ENCODE assay signal across 25 cellular contexts in the genomic region with DNA sequence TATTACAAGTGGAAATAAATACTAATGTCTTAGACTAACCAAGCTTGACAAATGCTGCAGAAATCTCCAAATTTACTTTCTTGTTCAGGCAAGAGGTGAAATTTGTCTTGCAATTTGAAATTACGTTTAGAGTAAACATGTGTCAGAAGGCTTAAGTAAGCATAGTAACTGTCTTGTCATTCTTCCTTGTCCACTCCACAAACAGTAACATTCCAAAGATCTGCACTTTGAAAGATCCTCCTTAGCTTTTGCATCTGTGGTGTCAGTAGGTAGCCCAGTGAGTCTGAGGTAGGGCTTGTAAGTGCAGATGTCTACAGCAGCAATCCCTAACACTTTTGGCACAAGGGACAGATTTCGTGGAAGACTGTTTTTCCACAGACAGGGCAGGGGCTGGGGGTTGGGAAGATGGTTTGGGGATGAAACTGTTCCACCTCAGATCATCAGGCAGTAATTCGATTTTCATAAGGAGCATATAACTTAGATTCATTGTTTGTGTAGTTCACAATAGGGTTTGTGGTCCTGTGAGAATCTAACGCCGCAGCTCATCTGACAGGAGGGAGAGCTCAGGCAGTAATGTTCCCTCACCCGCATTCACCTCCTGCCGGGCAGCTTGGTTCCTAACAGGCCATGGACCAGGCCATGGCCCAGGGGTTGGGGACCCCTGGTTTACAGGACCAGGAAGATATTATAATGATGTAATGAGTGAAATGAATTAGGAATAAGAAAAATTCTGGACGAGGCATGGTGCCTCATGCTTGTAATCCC. TPM values are rescaled to one million over a fixed set of nuclear protein-coding genes. Genes with fewer than 3 reads are reported as not detected.
DNase-seq lines count a peak whose midpoint lies in the region; ATAC-seq, FAIRE-seq and TF ChIP-seq lines count a peak whose summit lies in the region.
"Had no signal": no experiment of that assay in that cellular context is flagged by ENCODE, and none has a peak within 500 bp of the region (broad histone marks: within the 10 kb centered on the region; RNA-seq: fewer than 3 reads in every experiment).

No MANE protein-coding gene starts in this region.

- no TSS peak for BruUV-seq in IMR-90 (replicated peaks; lab: Mats Ljungman, UMichigan)

- ATAC-seq in activated naive CD8-positive, alpha-beta T cell treated with anti-CD3 and anti-CD28 coated beads, Interleukin-2, amount 50 U/mL, for 24 hours = no peak
- ATAC-seq in IMR-90 (ENCODE audit: low read depth) (peak; percentile 47; the same call in 1 of the 2 replicates), HG03039 (IDR thresholded peaks at IDR 0.05; ENCODE audit: unreplicated experiment) (no peak)
- ATAC-seq: HCT116 had no signal

- TF ChIP-seq POLR2A in IMR-90 (IDR thresholded peaks at IDR 0.05; ENCODE audit: low read depth, low read length) = no peak

- H3K4me3 ChIP-seq in IMR-90 (ENCODE audit: insufficient read depth, low read depth, low read length) (no peak overlapping the region), bronchial epithelial cell (ENCODE audit: low read depth, low read length) (no peak overlapping the region)
- H3K4me3 ChIP-seq: thoracic aorta had no signal

- no peaks in the 10 kb centered on the region for H3K27me3 Mint-ChIP-seq in activated naive CD8-positive, alpha-beta T cell
- peaks cover 8% of the 10 kb centered on the region for H3K27me3 Mint-ChIP-seq in activated naive CD8-positive, alpha-beta T cell treated with anti-CD3 and anti-CD28 coated beads, Interleukin-2, amount 50 U/mL, for 24 hours
- H3K27me3 Mint-ChIP-seq in activated CD4-positive, alpha-beta memory T cell treated with anti-CD3 and anti-CD28 coated beads for 36 hours = peaks cover 6% of the 10 kb centered on the region
- H3K27me3 Mint-ChIP-seq: activated CD4-positive, alpha-beta T cell treated with anti-CD3 and anti-CD28 coated beads, Interleukin-2, amount 10 ng/mL, durations not matched to agents 7 days and 5 days; central memory CD8-positive, alpha-beta T cell had no signal

- peak overlapping the region; percentile 42; the same call in 1 of the 2 replicates for H3K18ac ChIP-seq in IMR-90 (ENCODE audit: low read depth, low read length)

- H2AK9ac ChIP-seq in IMR-90 (replicated peaks; ENCODE audit: low read depth, low read length, poor library complexity) = peak overlapping the region; percentile 39

- H3K27me3 ChIP-seq in IMR-90 (ENCODE audit: control insufficient read depth, insufficient read depth, low read length) (no peaks in the 10 kb centered on the region), bronchial epithelial cell (ENCODE audit: control insufficient read depth, insufficient read depth, low read length) (no peaks in the 10 kb centered on the region)

- H3K27ac Mint-ChIP-seq in activated naive CD8-positive, alpha-beta T cell = peak overlapping the region; percentile 11
- H3K27ac Mint-ChIP-seq in activated naive CD8-positive, alpha-beta T cell treated with anti-CD3 and anti-CD28 coated beads, Interleukin-2, amount 50 U/mL, for 24 hours = no peak overlapping the region
- H3K27ac Mint-ChIP-seq in activated CD4-positive, alpha-beta memory T cell treated with anti-CD3 and anti-CD28 coated beads for 36 hours = no peak overlapping the region
- H3K27ac Mint-ChIP-seq: activated CD4-positive, alpha-beta T cell treated with anti-CD3 and anti-CD28 coated beads, Interleukin-2, amount 10 ng/mL, durations not matched to agents 7 days and 5 days; nephron progenitor cell; progenitor cell of endocrine pancreas had no signal

- dilution Hi-C loops in IMR-90 (cut with HindIII; ENCODE audit: low sequenced_read_pairs, unreplicated experiment) = no loop called here

- peak overlapping the region; percentile 21 for H2BK5ac ChIP-seq in IMR-90 (ENCODE audit: low read depth, low read length, poor library complexity, severe bottlenecking)

- H2AK5ac ChIP-seq in IMR-90 (ENCODE audit: low read depth, low read length) = peak overlapping the region; percentile 28; the same call in 1 of the 2 replicates

- H4K20me1 ChIP-seq in IMR-90 (ENCODE audit: insufficient read depth, low read length) = no peaks in the 10 kb centered on the region

- CTCF ChIA-PET in IMR-90 (lab: Yijun Ruan, JAX) = interaction anchor here (0.6 kb wide), 1 partner anchor 99 kb away, joined by 3 read pairs; no protein-coding TSS in a partner anchor
- CTCF ChIA-PET in activated CD4-positive, alpha-beta memory T cell treated with anti-CD3 and anti-CD28 coated beads for 36 hours (lab: Charles Lee) = interaction anchor here (0.8 to 1.2 kb wide), 2 partner anchors 19 to 88 kb away, joined by 3 read pairs; a partner anchor contains a TSS

- peaks cover 10% of the 10 kb centered on the region for H3K4me1 ChIP-seq in IMR-90 (ENCODE audit: control insufficient read depth, insufficient read depth, low read length)

- H2BK120ac ChIP-seq in IMR-90 (ENCODE audit: low read depth, low read length) = peak overlapping the region; percentile 75

- no peak overlapping the region; the same call in 1 of the 2 replicates for H3K27ac ChIP-seq in IMR-90 (ENCODE audit: insufficient read depth, low read length)
- peak overlapping the region; percentile 33 for H3K27ac ChIP-seq in temporal lobe (ENCODE audit: low read depth, low read length)
- H3K27ac ChIP-seq: thoracic aorta had no signal

- H3K79me1 ChIP-seq in IMR-90 (ENCODE audit: low read depth in 1 of 2, low read length in 2 of 2) = no peaks in the 10 kb centered on the region

- peak overlapping the region; percentile 77; the same call in 1 of the 2 replicates for H2BK20ac ChIP-seq in IMR-90 (ENCODE audit: low read depth, low read length)

- H3K36me3 ChIP-seq in IMR-90 (ENCODE audit: control insufficient read depth, insufficient read depth, low read length) (no peaks in the 10 kb centered on the region), bronchial epithelial cell (ENCODE audit: control insufficient read depth, insufficient read depth, low read length) (no peaks in the 10 kb centered on the region)
- H3K36me3 ChIP-seq: thoracic aorta had no signal

- no peak overlapping the region; the same call in 1 of the 2 replicates for H3K56ac ChIP-seq in IMR-90 (ENCODE audit: extremely low read depth, insufficient read depth, low read length)

- FAIRE-seq in bronchial epithelial cell (lab: Jason Lieb, UNC) = no peak
- FAIRE-seq: TTC549 had no signal

- H3K14ac ChIP-seq in IMR-90 (replicated peaks; ENCODE audit: low read depth, low read length) = peak overlapping the region; percentile 46; the same call in 1 of the 2 replicates

- H3K36me3 Mint-ChIP-seq in activated naive CD8-positive, alpha-beta T cell = peaks cover 2% of the 10 kb centered on the region
- H3K36me3 Mint-ChIP-seq in activated naive CD8-positive, alpha-beta T cell treated with anti-CD3 and anti-CD28 coated beads, Interleukin-2, amount 50 U/mL, for 24 hours (ENCODE audit: low read depth) = no peaks in the 10 kb centered on the region
- no peaks in the 10 kb centered on the region for H3K36me3 Mint-ChIP-seq in activated CD4-positive, alpha-beta memory T cell treated with anti-CD3 and anti-CD28 coated beads for 36 hours

- H4K8ac ChIP-seq in IMR-90 (ENCODE audit: low read depth in 2 of 2, low read length in 2 of 2) = peak overlapping the region; percentile 6 to 15; a peak in 1 of 4 replicates

- POLR2A ChIA-PET in IMR-90 (lab: Charles Lee; ENCODE audit: unreplicated experiment) = no interaction called here
- POLR2A ChIA-PET in activated CD4-positive, alpha-beta memory T cell treated with anti-CD3 and anti-CD28 coated beads for 36 hours (lab: Charles Lee) = interaction anchor here (0.6 kb wide), 1 partner anchor 11 kb away, joined by 6 read pairs; no protein-coding TSS in a partner anchor

- H4K91ac ChIP-seq in IMR-90 (ENCODE audit: insufficient read depth, low read depth, low read length) = peak overlapping the region; percentile 84

- WGBS in IMR-90 (ENCODE audit: extremely low coverage in 2 of 2, insufficient read length in 1 of 2), 2 experiments = no CpG with 5 or more reads among the region's 8 CpGs

- DNase-seq in activated naive CD8-positive, alpha-beta T cell treated with anti-CD3 and anti-CD28 coated beads, Interleukin-2, amount 50 U/mL, for 24 hours = no peak
- no peak for DNase-seq in IMR-90
- DNase-seq in bronchial epithelial cell (ENCODE audit: low read depth) = peak; percentile 35
- no peak for DNase-seq in activated CD4-positive, alpha-beta memory T cell treated with anti-CD3 and anti-CD28 coated beads for 36 hours
- no peak for DNase-seq in NCI-H2171 treated with DMSO at 0.1 percent for 48 hours (lab: John Stamatoyannopoulos, UW)
- DNase-seq: 8988T; activated CD4-positive, alpha-beta T cell treated with anti-CD3 and anti-CD28 coated beads, Interleukin-2, amount 10 ng/mL, durations not matched to agents 7 days and 5 days; activated CD8-positive, alpha-beta memory T cell treated with anti-CD3 and anti-CD28 coated beads, Interleukin-2, amount 50 U/mL, for 48 hours; activated gamma-delta T cell; amygdala; C1 segment of cervical spinal cord; effector CD4-positive, alpha-beta T cell; GDM1; Kasumi-1; NCI-H774; nephron progenitor cell; stimulated activated CD4-positive, alpha-beta T cell treated with anti-CD3 and anti-CD28 coated beads, Interleukin-4, amount 100 ng/mL, for 4 hours had no signal

- no peak overlapping the region; the same call in 1 of the 2 replicates for H3K4me2 ChIP-seq in IMR-90 (ENCODE audit: low read depth, low read length)

- no peaks in the 10 kb centered on the region for H3K9me1 ChIP-seq in IMR-90 (ENCODE audit: insufficient read depth, low read length)

- TF ChIP-seq CTCF in IMR-90 (conservative IDR thresholded peaks at IDR 0.05; ENCODE audit: low read depth, low read length) = no peak
- TF ChIP-seq CTCF in bronchial epithelial cell (IDR thresholded peaks at IDR 0.05; ENCODE audit: insufficient read depth, low read length, severe bottlenecking) = no peak

- H2AFZ ChIP-seq in IMR-90 (replicated peaks; ENCODE audit: low read length, poor library complexity) = peak overlapping the region; percentile 35

- H3K4me1 Mint-ChIP-seq in activated naive CD8-positive, alpha-beta T cell (ENCODE audit: low read depth) = peaks cover 30% of the 10 kb centered on the region
- peaks cover 57% of the 10 kb centered on the region for H3K4me1 Mint-ChIP-seq in activated naive CD8-positive, alpha-beta T cell treated with anti-CD3 and anti-CD28 coated beads, Interleukin-2, amount 50 U/mL, for 24 hours
- peaks cover 38% of the 10 kb centered on the region for H3K4me1 Mint-ChIP-seq in activated CD4-positive, alpha-beta memory T cell treated with anti-CD3 and anti-CD28 coated beads for 36 hours (ENCODE audit: low read depth)

- H2BK15ac ChIP-seq in IMR-90 (ENCODE audit: low read depth, low read length) = peak overlapping the region; percentile 69

- intact Hi-C loops in IMR-90 (cut with micrococcal nuclease) = no loop called here
- intact Hi-C loops in activated CD4-positive, alpha-beta memory T cell treated with anti-CD3 and anti-CD28 coated beads for 36 hours (cut with micrococcal nuclease) = no loop called here

- no peak overlapping the region for H4K5ac ChIP-seq in IMR-90 (ENCODE audit: low read depth, low read length)

- peak overlapping the region; percentile 71 for H3K4ac ChIP-seq in IMR-90 (ENCODE audit: low read depth, low read length)

- no peak overlapping the region for H3K23ac ChIP-seq in IMR-90 (ENCODE audit: low read depth, low read length)

- no peak overlapping the region for H3K4me3 Mint-ChIP-seq in activated naive CD8-positive, alpha-beta T cell
- H3K4me3 Mint-ChIP-seq in activated naive CD8-positive, alpha-beta T cell treated with anti-CD3 and anti-CD28 coated beads, Interleukin-2, amount 50 U/mL, for 24 hours = no peak overlapping the region
- H3K4me3 Mint-ChIP-seq in activated CD4-positive, alpha-beta memory T cell treated with anti-CD3 and anti-CD28 coated beads for 36 hours = no peak overlapping the region
- H3K4me3 Mint-ChIP-seq: activated CD4-positive, alpha-beta T cell treated with anti-CD3 and anti-CD28 coated beads, Interleukin-2, amount 10 ng/mL, durations not matched to agents 7 days and 5 days; central memory CD8-positive, alpha-beta T cell; nephron progenitor cell had no signal

- TF ChIP-seq RAD21 in IMR-90 (IDR thresholded peaks at IDR 0.05; ENCODE audit: low read length) = no peak

- H3K9me3 ChIP-seq in IMR-90 (ENCODE audit: control insufficient read depth, insufficient read depth, low read length) = no peaks in the 10 kb centered on the region
- H3K9me3 ChIP-seq: thoracic aorta had no signal

- H3K9me3 Mint-ChIP-seq in activated naive CD8-positive, alpha-beta T cell (ENCODE audit: low read depth) = no peaks in the 10 kb centered on the region
- no peaks in the 10 kb centered on the region for H3K9me3 Mint-ChIP-seq in activated naive CD8-positive, alpha-beta T cell treated with anti-CD3 and anti-CD28 coated beads, Interleukin-2, amount 50 U/mL, for 24 hours
- no peaks in the 10 kb centered on the region for H3K9me3 Mint-ChIP-seq in activated CD4-positive, alpha-beta memory T cell treated with anti-CD3 and anti-CD28 coated beads for 36 hours
- H3K9me3 Mint-ChIP-seq: central memory CD8-positive, alpha-beta T cell had no signal

- H3K9ac ChIP-seq in IMR-90 (ENCODE audit: low read depth, low read length) = no peak overlapping the region

- in situ Hi-C loops in IMR-90 (cut with MboI; ENCODE audit: low sequenced_read_pairs) = no loop called here

RNA-seq across cellular contexts. Expression of a gene that starts 18.6 kb away (rescaled TPM):
- total RNA-seq in IMR-90 (2012; rRNA removed) = 2.5 and 3.0 TPM in 2 replicates
- polyA plus RNA-seq in IMR-90 (2012; rRNA removed) = 0.87 and 1.7 TPM in 2 replicates
- 0.42 and 0.52 TPM in 2 replicates for polyA plus RNA-seq in IMR-90 (2012; cell fraction: cytosol; rRNA removed)
- polyA plus RNA-seq in IMR-90 (2012; cell fraction: nucleus; rRNA removed; ENCODE audit: low replicate concordance) = 0.48 and 2.8 TPM in 2 replicates
- total RNA-seq in bronchial epithelial cell = 0.38 and 0.79 TPM in 2 replicates
- 5.4 TPM for total RNA-seq in temporal lobe
- 1 to 10 TPM; 1.2 to 1.9 TPM for total RNA-seq in activated CD4-positive, alpha-beta memory T cell treated with anti-CD3 and anti-CD28 coated beads for 36 hours
- total RNA-seq: progenitor cell of endocrine pancreas had no signal
